In the genomic region with DNA sequence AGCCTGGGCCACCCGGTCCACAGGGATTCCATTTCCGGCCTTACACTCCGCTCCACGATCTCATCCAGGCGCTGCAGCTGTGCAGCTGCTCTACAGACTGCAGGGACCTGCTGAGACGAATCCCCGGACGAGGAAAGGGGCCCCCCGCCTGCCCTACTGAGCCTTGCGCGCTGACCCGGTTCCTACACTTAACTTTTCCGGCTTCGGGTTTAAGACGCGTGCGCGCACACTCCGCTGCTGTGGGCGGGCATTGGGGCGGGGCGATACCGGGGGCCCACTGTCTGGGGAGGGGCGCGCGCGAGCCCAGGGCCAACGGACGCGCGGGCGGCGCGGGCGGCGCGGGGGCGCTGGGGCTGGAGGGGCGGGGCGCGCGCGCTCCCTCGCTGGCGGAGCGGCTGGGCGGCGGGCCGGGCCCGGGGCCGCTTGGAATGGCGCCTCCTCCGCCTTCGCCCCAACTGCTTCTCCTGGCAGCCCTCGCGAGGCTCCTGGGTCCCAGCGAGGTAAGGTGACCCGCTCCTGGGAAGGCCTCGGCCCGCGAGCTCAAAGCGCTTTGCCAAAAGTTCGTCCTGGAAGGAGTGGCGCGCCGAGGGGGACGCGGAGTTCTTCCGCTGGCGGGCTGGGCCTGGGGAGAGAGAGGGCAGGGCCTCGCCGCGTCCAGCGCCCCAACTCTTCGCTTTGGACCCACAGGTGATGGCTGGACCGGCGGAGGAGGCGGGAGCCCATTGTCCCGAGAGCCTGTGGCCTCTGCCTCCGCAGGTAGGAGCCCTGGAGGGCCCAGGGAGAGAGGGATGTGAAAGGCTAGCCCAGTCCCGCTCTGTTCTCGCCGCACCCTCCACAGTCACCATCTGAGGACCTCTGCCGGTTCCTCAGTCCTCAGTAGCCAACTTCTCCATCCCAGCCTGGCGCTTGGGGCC, we compare ENCODE assay signal across 8 cellular contexts. TPM values are rescaled to one million over a fixed set of nuclear protein-coding genes. Genes with fewer than 3 reads are reported as not detected.
A peak's percentile ranks its signal among the peaks of the same experiment; 100 is the strongest.
DNase-seq lines count a peak whose midpoint lies in the region; ATAC-seq and TF ChIP-seq lines count a peak whose summit lies in the region.

A gene with protein sequence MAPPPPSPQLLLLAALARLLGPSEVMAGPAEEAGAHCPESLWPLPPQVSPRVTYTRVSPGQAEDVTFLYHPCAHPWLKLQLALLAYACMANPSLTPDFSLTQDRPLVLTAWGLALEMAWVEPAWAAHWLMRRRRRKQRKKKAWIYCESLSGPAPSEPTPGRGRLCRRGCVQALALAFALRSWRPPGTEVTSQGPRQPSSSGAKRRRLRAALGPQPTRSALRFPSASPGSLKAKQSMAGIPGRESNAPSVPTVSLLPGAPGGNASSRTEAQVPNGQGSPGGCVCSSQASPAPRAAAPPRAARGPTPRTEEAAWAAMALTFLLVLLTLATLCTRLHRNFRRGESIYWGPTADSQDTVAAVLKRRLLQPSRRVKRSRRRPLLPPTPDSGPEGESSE (plus strand): TSS at position 371 of the 914 bp plus-strand sequence. CDS start 58 bp downstream, at position 429.

- TF ChIP-seq RAD21 in liver (IDR thresholded peaks at IDR 0.05): no peak

- H3K36me3 Mint-ChIP-seq in dendritic cell treated with granulocyte-macrophage colony-stimulating factor and Interleukin-4, amounts not matched to agents 40 ng/mL and 50 ng/mL, for 4 days (ENCODE audit: low read depth): peaks cover 72% of the 10 kb centered on the region

- H3K9ac ChIP-seq in liver (ENCODE audit: low read depth in 1 of 2, low read length in 2 of 2): peak within 1 kb of the TSS; percentile 85 to 87

- intact Hi-C loops in dendritic cell treated with granulocyte-macrophage colony-stimulating factor and Interleukin-4, amounts not matched to agents 40 ng/mL and 50 ng/mL, for 4 days (cut with micrococcal nuclease): loop anchor here (10.0 kb wide), 2 partner anchors 46 to 174 kb away; a partner anchor contains a TSS

- no peaks in the 10 kb centered on the region for H3K27me3 Mint-ChIP-seq in dendritic cell treated with granulocyte-macrophage colony-stimulating factor and Interleukin-4, amounts not matched to agents 40 ng/mL and 50 ng/mL, for 4 days

- DNase-seq in NK-92 treated with Interleukin-12 subunit alpha and Interleukin-12 subunit beta, amount 100 ng/mL, for 24 hours (lab: John Stamatoyannopoulos, UW): peak; percentile 79
- DNase-seq in NK-92 (lab: John Stamatoyannopoulos, UW; ENCODE audit: unreplicated experiment) (no peak), NCI-H526 treated with DMSO at 0.1 percent for 48 hours (lab: John Stamatoyannopoulos, UW) (peak; percentile 94)
- peak; percentile 77 to 86 for DNase-seq in activated CD4-positive, alpha-beta T cell treated with anti-CD3 and anti-CD28 coated beads, Interleukin-2, amount 50 U/mL, for 24 hours (ENCODE audit: low read depth in 1 of 2, low spot score in 1 of 2)
- DNase-seq in stimulated activated CD4-positive, alpha-beta T cell treated with anti-CD3 and anti-CD28 coated beads, TNF-alpha, amount 100 ng/mL, for 1 hour (ENCODE audit: low read depth in 3 of 3, low spot score in 1 of 3): peak; percentile 73 to 91 (median 88)

- peak within 1 kb of the TSS; percentile 77 to 92 (median 83) for H3K4me3 ChIP-seq in liver (ENCODE audit: low read depth in 1 of 3, low read length in 3 of 3)

- WGBS in liver: 4% methylated on average over 85 of the region's 85 CpGs

- TF ChIP-seq CTCF in liver (IDR thresholded peaks at IDR 0.05; ENCODE audit: low read depth, low read length, missing input control): no peak

- H3K4me3 Mint-ChIP-seq in dendritic cell treated with granulocyte-macrophage colony-stimulating factor and Interleukin-4, amounts not matched to agents 40 ng/mL and 50 ng/mL, for 4 days: peak within 1 kb of the TSS; percentile 98

- no peaks in the 10 kb centered on the region for H3K9me3 ChIP-seq in liver (ENCODE audit: control insufficient read depth in 4 of 4, low read length in 3 of 4)

- peaks cover 15 to 71% (median 56%) of the 10 kb centered on the region in 4 donors for H3K4me1 ChIP-seq in liver (ENCODE audit: control insufficient read depth in 4 of 4, insufficient read depth in 4 of 4, low read length in 3 of 4)

- no peaks in the 10 kb centered on the region for H3K9me3 Mint-ChIP-seq in dendritic cell treated with granulocyte-macrophage colony-stimulating factor and Interleukin-4, amounts not matched to agents 40 ng/mL and 50 ng/mL, for 4 days

- no peaks in the 10 kb centered on the region for H3K27me3 ChIP-seq in liver (ENCODE audit: control insufficient read depth in 4 of 4, insufficient read depth in 4 of 4, low read length in 3 of 4)

- peaks cover 62% of the 10 kb centered on the region for H3K4me1 Mint-ChIP-seq in dendritic cell treated with granulocyte-macrophage colony-stimulating factor and Interleukin-4, amounts not matched to agents 40 ng/mL and 50 ng/mL, for 4 days (ENCODE audit: low read depth)

- ATAC-seq in HG03135 (IDR thresholded peaks at IDR 0.05; ENCODE audit: unreplicated experiment): peak; percentile 39

- peaks cover 0 to 3% (median 1%) of the 10 kb centered on the region in 4 donors for H3K36me3 ChIP-seq in liver (ENCODE audit: control insufficient read depth in 4 of 4, insufficient read depth in 3 of 4, low read depth in 1 of 4, low read length in 3 of 4)

- peak within 1 kb of the TSS; percentile 87 to 91 for H3K27ac ChIP-seq in liver (ENCODE audit: low read depth in 1 of 2, low read length in 2 of 2)

- H3K27ac Mint-ChIP-seq in dendritic cell treated with granulocyte-macrophage colony-stimulating factor and Interleukin-4, amounts not matched to agents 40 ng/mL and 50 ng/mL, for 4 days: peak within 1 kb of the TSS; percentile 95

TF ChIP-seq in liver, 16 proteins besides CTCF, POLR2A, EP300 and RAD21:
- TF ChIP-seq, protein P1, sequence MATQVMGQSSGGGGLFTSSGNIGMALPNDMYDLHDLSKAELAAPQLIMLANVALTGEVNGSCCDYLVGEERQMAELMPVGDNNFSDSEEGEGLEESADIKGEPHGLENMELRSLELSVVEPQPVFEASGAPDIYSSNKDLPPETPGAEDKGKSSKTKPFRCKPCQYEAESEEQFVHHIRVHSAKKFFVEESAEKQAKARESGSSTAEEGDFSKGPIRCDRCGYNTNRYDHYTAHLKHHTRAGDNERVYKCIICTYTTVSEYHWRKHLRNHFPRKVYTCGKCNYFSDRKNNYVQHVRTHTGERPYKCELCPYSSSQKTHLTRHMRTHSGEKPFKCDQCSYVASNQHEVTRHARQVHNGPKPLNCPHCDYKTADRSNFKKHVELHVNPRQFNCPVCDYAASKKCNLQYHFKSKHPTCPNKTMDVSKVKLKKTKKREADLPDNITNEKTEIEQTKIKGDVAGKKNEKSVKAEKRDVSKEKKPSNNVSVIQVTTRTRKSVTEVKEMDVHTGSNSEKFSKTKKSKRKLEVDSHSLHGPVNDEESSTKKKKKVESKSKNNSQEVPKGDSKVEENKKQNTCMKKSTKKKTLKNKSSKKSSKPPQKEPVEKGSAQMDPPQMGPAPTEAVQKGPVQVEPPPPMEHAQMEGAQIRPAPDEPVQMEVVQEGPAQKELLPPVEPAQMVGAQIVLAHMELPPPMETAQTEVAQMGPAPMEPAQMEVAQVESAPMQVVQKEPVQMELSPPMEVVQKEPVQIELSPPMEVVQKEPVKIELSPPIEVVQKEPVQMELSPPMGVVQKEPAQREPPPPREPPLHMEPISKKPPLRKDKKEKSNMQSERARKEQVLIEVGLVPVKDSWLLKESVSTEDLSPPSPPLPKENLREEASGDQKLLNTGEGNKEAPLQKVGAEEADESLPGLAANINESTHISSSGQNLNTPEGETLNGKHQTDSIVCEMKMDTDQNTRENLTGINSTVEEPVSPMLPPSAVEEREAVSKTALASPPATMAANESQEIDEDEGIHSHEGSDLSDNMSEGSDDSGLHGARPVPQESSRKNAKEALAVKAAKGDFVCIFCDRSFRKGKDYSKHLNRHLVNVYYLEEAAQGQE (IDR thresholded peaks at IDR 0.05): no peak
- TF ChIP-seq, protein P2, sequence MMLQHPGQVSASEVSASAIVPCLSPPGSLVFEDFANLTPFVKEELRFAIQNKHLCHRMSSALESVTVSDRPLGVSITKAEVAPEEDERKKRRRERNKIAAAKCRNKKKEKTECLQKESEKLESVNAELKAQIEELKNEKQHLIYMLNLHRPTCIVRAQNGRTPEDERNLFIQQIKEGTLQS (IDR thresholded peaks at IDR 0.05): no peak
- TF ChIP-seq EGR1 (IDR thresholded peaks at IDR 0.05; ENCODE audit: low read depth in 2 of 2) (peak in 1 of 2 donors; percentile 42), RXRA (IDR thresholded peaks at IDR 0.05) (peak in 1 of 2 donors; percentile 33)

RNA-seq across cellular contexts. Expression of the gene that starts here (rescaled TPM):
- 10 to 100 TPM; 15.2 to 33.7 TPM for total RNA-seq in liver
- polyA plus RNA-seq in liver: 10 to 100 TPM; 12.2 to 42.6 TPM
